ENCODE assay signal across 8 cellular contexts in the genomic region with DNA sequence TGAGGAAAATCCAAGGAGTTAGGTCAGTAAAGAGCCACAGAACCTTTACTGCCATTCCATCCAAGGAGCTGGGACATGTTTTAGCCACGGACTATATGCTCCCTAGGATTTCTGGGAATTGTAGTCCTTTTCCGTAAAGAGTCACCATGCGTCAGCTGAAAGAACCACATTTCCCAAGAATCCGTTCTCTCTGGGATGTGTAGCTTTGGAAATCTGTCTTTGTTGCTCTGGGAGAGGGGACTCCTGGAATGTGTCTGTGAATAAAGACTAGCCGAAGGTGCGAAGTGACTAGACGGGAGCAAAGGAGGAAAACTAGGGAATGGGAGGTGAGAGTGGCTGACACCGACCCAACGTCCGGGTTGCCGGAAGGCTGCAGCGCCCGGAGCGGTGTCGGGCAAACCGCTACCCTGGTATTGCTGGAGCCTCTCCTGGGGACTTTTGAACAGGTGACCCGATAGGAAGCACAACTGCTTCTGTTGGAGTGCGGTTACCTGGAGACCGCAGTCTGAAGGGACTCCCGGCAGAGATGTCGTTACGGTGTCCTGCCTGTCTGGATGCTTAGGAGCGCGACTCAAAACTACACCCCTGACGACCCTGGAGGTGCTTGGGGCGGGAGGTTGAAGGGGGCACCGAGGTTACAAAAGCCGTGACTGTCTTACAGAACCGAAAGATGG. TPM values are rescaled to one million over a fixed set of nuclear protein-coding genes. Genes with fewer than 3 reads are reported as not detected.
A peak's percentile ranks its signal among the peaks of the same experiment; 100 is the strongest.
DNase-seq lines count a peak whose midpoint lies in the region; ATAC-seq, FAIRE-seq and TF ChIP-seq lines count a peak whose summit lies in the region.

A gene with protein sequence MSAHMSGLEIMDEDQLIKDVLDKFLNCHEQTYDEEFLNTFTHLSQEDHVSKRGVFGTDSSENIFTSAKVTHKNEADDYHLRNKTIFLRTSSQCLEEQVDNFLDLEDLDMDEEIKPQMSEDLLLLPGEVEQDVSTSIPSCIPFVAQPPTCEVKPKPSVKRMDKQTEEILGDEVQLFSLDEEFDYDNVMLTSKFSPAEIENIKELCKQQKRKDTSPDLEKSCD (plus strand): TSS at position 187 of the 674 bp plus-strand sequence. CDS start 15,602 bp downstream, outside the sequence.

- intact Hi-C loops in CD4-positive, alpha-beta memory T cell (cut with micrococcal nuclease), result no loop called here

- H3K4me1 Mint-ChIP-seq in CD4-positive, alpha-beta memory T cell, result peaks cover 3 to 9% (median 7%) of the 10 kb centered on the region in 4 donors
- H3K4me1 Mint-ChIP-seq in activated naive CD4-positive, alpha-beta T cell treated with anti-CD3 and anti-CD28 coated beads, Interleukin-2, amount 50 U/mL, for 24 hours, result peaks cover 10% of the 10 kb centered on the region
- peaks cover 6 to 11% of the 10 kb centered on the region in 2 donors for H3K4me1 Mint-ChIP-seq in natural killer cell treated with Interleukin-12 subunit alpha and Interleukin-12 subunit beta and Interleukin-15 and Interleukin-18, amount 100 ng/mL, for 72 hours (ENCODE audit: low read depth in 2 of 2)

- ATAC-seq in GM21367 (IDR thresholded peaks at IDR 0.05; ENCODE audit: unreplicated experiment) (peak; percentile 89), upper lobe of left lung (ENCODE audit: low FRiP score in 2 of 2) (peak; percentile 97 to 100)
- peak; percentile 71 to 81 for ATAC-seq in natural killer cell treated with Interleukin-12 subunit alpha and Interleukin-12 subunit beta and Interleukin-15 and Interleukin-18, amount 100 ng/mL, for 72 hours

- no peaks in the 10 kb centered on the region for H3K9me3 ChIP-seq in CD4-positive, alpha-beta memory T cell (ENCODE audit: control insufficient read depth in 1 of 2, low read length in 2 of 2)
- H3K9me3 ChIP-seq in NT2/D1 (ENCODE audit: insufficient read depth, low read length), result no peaks in the 10 kb centered on the region
- no peaks in the 10 kb centered on the region for H3K9me3 ChIP-seq in upper lobe of left lung

- peak; percentile 42 for FAIRE-seq in frontal cortex (lab: Jason Lieb, UNC)

- H3K27me3 Mint-ChIP-seq in CD4-positive, alpha-beta memory T cell, result peaks cover 22 to 28% of the 10 kb centered on the region in 2 donors
- H3K27me3 Mint-ChIP-seq in activated naive CD4-positive, alpha-beta T cell treated with anti-CD3 and anti-CD28 coated beads, Interleukin-2, amount 50 U/mL, for 24 hours, result peaks cover 36% of the 10 kb centered on the region
- H3K27me3 Mint-ChIP-seq in natural killer cell treated with Interleukin-12 subunit alpha and Interleukin-12 subunit beta and Interleukin-15 and Interleukin-18, amount 100 ng/mL, for 72 hours, result peaks cover 24 to 44% of the 10 kb centered on the region in 2 donors

- TF ChIP-seq CTCF in upper lobe of left lung (IDR thresholded peaks at IDR 0.05), result no peak

- peak within 1 kb of the TSS; percentile 13 to 17 for H3K4me3 ChIP-seq in CD4-positive, alpha-beta memory T cell (ENCODE audit: low read length in 2 of 2)
- H3K4me3 ChIP-seq in NT2/D1 (ENCODE audit: insufficient read length, low read depth) (peak within 1 kb of the TSS; percentile 79), upper lobe of left lung (peak within 1 kb of the TSS; percentile 71 to 80 (median 76))

- H3K27me3 ChIP-seq in CD4-positive, alpha-beta memory T cell (ENCODE audit: insufficient read depth, low read length), result no peaks in the 10 kb centered on the region
- H3K27me3 ChIP-seq in NT2/D1 (ENCODE audit: insufficient read depth, insufficient read length) (peaks cover 24% of the 10 kb centered on the region), upper lobe of left lung (no peaks in the 10 kb centered on the region)

- H3K27ac Mint-ChIP-seq in CD4-positive, alpha-beta memory T cell, result peak within 1 kb of the TSS in 4 of 7 donors; percentile 12 to 48 (median 36)
- H3K27ac Mint-ChIP-seq in activated naive CD4-positive, alpha-beta T cell treated with anti-CD3 and anti-CD28 coated beads, Interleukin-2, amount 50 U/mL, for 24 hours, result peak within 1 kb of the TSS; percentile 15
- no peak within 1 kb of the TSS for H3K27ac Mint-ChIP-seq in natural killer cell treated with Interleukin-12 subunit alpha and Interleukin-12 subunit beta and Interleukin-15 and Interleukin-18, amount 100 ng/mL, for 72 hours

- no peaks in the 10 kb centered on the region for H3K9me3 Mint-ChIP-seq in CD4-positive, alpha-beta memory T cell
- H3K9me3 Mint-ChIP-seq in activated naive CD4-positive, alpha-beta T cell treated with anti-CD3 and anti-CD28 coated beads, Interleukin-2, amount 50 U/mL, for 24 hours, result no peaks in the 10 kb centered on the region
- H3K9me3 Mint-ChIP-seq in natural killer cell treated with Interleukin-12 subunit alpha and Interleukin-12 subunit beta and Interleukin-15 and Interleukin-18, amount 100 ng/mL, for 72 hours, result no peaks in the 10 kb centered on the region

- peak in 1 of 4 donors; percentile 25 for TF ChIP-seq POLR2A in upper lobe of left lung (IDR thresholded peaks at IDR 0.05)

- CTCF ChIA-PET in CD4-positive, alpha-beta memory T cell (lab: Charles Lee; ENCODE audit: partially characterized antibody), result interaction anchor here (1.8 kb wide), 1 partner anchor 30 kb away, joined by 5 read pairs; no protein-coding TSS in a partner anchor

- 1% methylated on average over 22 to 29 of the region's 29 CpGs for WGBS in upper lobe of left lung, 2 donors

- H3K4me3 Mint-ChIP-seq in CD4-positive, alpha-beta memory T cell, result peak within 1 kb of the TSS; percentile 88 to 98 (median 94)
- peak within 1 kb of the TSS; percentile 89 for H3K4me3 Mint-ChIP-seq in activated naive CD4-positive, alpha-beta T cell treated with anti-CD3 and anti-CD28 coated beads, Interleukin-2, amount 50 U/mL, for 24 hours
- H3K4me3 Mint-ChIP-seq in natural killer cell treated with Interleukin-12 subunit alpha and Interleukin-12 subunit beta and Interleukin-15 and Interleukin-18, amount 100 ng/mL, for 72 hours, result peak within 1 kb of the TSS; percentile 85

- no peaks in the 10 kb centered on the region for H3K36me3 Mint-ChIP-seq in CD4-positive, alpha-beta memory T cell
- H3K36me3 Mint-ChIP-seq in activated naive CD4-positive, alpha-beta T cell treated with anti-CD3 and anti-CD28 coated beads, Interleukin-2, amount 50 U/mL, for 24 hours, result no peaks in the 10 kb centered on the region
- no peaks in the 10 kb centered on the region for H3K36me3 Mint-ChIP-seq in natural killer cell treated with Interleukin-12 subunit alpha and Interleukin-12 subunit beta and Interleukin-15 and Interleukin-18, amount 100 ng/mL, for 72 hours

- no peaks in the 10 kb centered on the region for H3K4me1 ChIP-seq in CD4-positive, alpha-beta memory T cell (ENCODE audit: insufficient read depth, low read length)
- H3K4me1 ChIP-seq in NT2/D1 (ENCODE audit: insufficient read depth, insufficient read length) (no peaks in the 10 kb centered on the region), upper lobe of left lung (peaks cover 0 to 8% (median 6%) of the 10 kb centered on the region in 4 donors)

- TF ChIP-seq EP300 in upper lobe of left lung (IDR thresholded peaks at IDR 0.05), result no peak

- H3K9ac ChIP-seq in NT2/D1 (ENCODE audit: insufficient read length, low read depth), result peak within 1 kb of the TSS; percentile 73

- peak in 4 of 5 donors; percentile 21 to 31 (median 24) for DNase-seq in CD4-positive, alpha-beta memory T cell
- DNase-seq in HUDEP-2 (lab: John Stamatoyannopoulos, UW; ENCODE audit: unreplicated experiment in 76 of 76) (peak in 65 of 76 experiments; percentile 4 to 87 (median 43)), NT2/D1 (ENCODE audit: low read depth, low spot score) (peak; percentile 91), frontal cortex (ENCODE audit: low spot score in 2 of 2) (peak; percentile 58 to 75), upper lobe of left lung (peak; percentile 69 to 85)
- no peak for DNase-seq in natural killer cell treated with Interleukin-12 subunit alpha and Interleukin-12 subunit beta and Interleukin-15 and Interleukin-18, amount 100 ng/mL, for 72 hours (ENCODE audit: low spot score)

- H3K27ac ChIP-seq in CD4-positive, alpha-beta memory T cell (ENCODE audit: low read depth, low read length), result no peak within 1 kb of the TSS
- peak within 1 kb of the TSS in 3 of 4 donors; percentile 63 to 77 (median 73) for H3K27ac ChIP-seq in upper lobe of left lung

- H3K36me3 ChIP-seq in CD4-positive, alpha-beta memory T cell (ENCODE audit: insufficient read depth, low read length), result no peaks in the 10 kb centered on the region
- no peaks in the 10 kb centered on the region for H3K36me3 ChIP-seq in NT2/D1 (ENCODE audit: insufficient read depth, insufficient read length, low read length)
- no peaks in the 10 kb centered on the region for H3K36me3 ChIP-seq in upper lobe of left lung

- POLR2A ChIA-PET in CD4-positive, alpha-beta memory T cell (lab: Charles Lee; ENCODE audit: partially characterized antibody), result no interaction called here

RNA-seq across cellular contexts. Expression of the gene that starts here (rescaled TPM):
- total RNA-seq in CD4-positive, alpha-beta memory T cell, result 1 to 10 TPM in 1 of 2 experiments, under 1 TPM in 1; 0.94 to 1.9 TPM
- polyA plus RNA-seq in CD4-positive, alpha-beta memory T cell, result 1 to 10 TPM; 3.9 to 6.6 TPM
- total RNA-seq in frontal cortex, result 51.4 TPM
- 1 to 10 TPM in 1 of 2 donors, under 1 TPM in 1; 0.89 to 2.2 TPM for total RNA-seq in natural killer cell treated with Interleukin-12 subunit alpha and Interleukin-12 subunit beta and Interleukin-15 and Interleukin-18, amount 100 ng/mL, for 72 hours
- 10 to 100 TPM in 4 of 6 donors, 1 to 10 TPM in 2; 8.7 to 38.5 (median 20.0) TPM for total RNA-seq in upper lobe of left lung

Comparison
In these comparisons a context has a peak if more than half of its experiments do, and no peak if none do; other contexts are left out.
1. H3K4me3 ChIP-seq: peak in every context shown above with its lines; median percentile 79 in NT2/D1; 76 in upper lobe of left lung; 15 in CD4-positive, alpha-beta memory T cell.
2. H3K27ac Mint-ChIP-seq: peak in CD4-positive, alpha-beta memory T cell (4 of 7) and activated naive CD4-positive, alpha-beta T cell treated with anti-CD3 and anti-CD28 coated beads, Interleukin-2, amount 50 U/mL, for 24 hours (single experiment); none in natural killer cell treated with Interleukin-12 subunit alpha and Interleukin-12 subunit beta and Interleukin-15 and Interleukin-18, amount 100 ng/mL, for 72 hours (0 of 2).
3. Peak in every context shown above with its lines, with median percentiles within 50 percentile points of each other: H3K4me3 Mint-ChIP-seq and ATAC-seq.